12 cellular contexts compared by ENCODE assay signal in the genomic region with DNA sequence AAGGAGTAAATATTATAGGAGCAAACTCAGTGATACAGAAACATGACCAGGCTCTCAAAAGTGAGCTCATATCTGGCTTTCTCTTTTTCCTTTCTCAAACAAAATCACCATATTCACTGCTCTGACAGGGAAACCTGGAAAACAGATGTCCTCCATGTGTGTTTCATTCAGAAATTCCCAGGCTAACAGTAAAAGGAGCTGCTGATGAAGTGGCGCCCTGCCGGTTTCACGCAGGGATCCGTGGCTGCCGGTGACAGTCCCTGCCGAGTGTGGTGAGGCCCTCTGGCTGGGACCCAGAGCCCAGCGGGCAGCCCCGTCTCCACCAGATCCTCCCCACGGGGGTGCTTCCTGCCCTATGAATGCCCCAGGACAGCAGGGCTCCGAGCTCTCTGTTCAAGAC.
DNase-seq lines count a peak whose midpoint lies in the region; ATAC-seq, FAIRE-seq and TF ChIP-seq lines count a peak whose summit lies in the region.
"Had no signal": no experiment of that assay in that cellular context is flagged by ENCODE, and none has a peak within 500 bp of the region (broad histone marks: within the 10 kb centered on the region; RNA-seq: fewer than 3 reads in every experiment).

No MANE protein-coding gene starts in this region.

- H4K20me1 ChIP-seq in H1 (replicated peaks in 1 of 2; ENCODE audit: control insufficient read depth in 1 of 2, insufficient read depth in 2 of 2, low read length in 2 of 2): no peaks in the 10 kb centered on the region

- H4K12ac ChIP-seq in trophoblast cell (ENCODE audit: low read depth, low read length): peak overlapping the region; percentile 64

- no peak overlapping the region for H3K9ac ChIP-seq in H1 (replicated peaks in 1 of 4; ENCODE audit: extremely low read depth in 1 of 4, low read depth in 3 of 4, low read length in 3 of 4)
- no peak overlapping the region for H3K9ac ChIP-seq in trophoblast cell (ENCODE audit: low read length)

- peak; percentile 77 for DNase-seq in G401 (ENCODE audit: low spot score)
- peak; percentile 61 for DNase-seq in NCI-H2107 (lab: John Stamatoyannopoulos, UW)
- peak in 1 of 2 experiments; percentile 64 for DNase-seq in H1 (ENCODE audit: low read depth in 1 of 2, low spot score in 2 of 2)
- no peak for DNase-seq in trophoblast cell
- no peak for DNase-seq in stimulated activated CD8-positive, alpha-beta memory T cell treated with anti-CD3 and anti-CD28 coated beads, Interleukin-4, amount 100 ng/mL, for 48 hours
- no peak for DNase-seq in activated CD4-positive, alpha-beta T cell treated with anti-CD3 and anti-CD28 coated beads, Interleukin-2, amount 10 ng/mL, durations not matched to agents 24 days and 14 days
- no peak for DNase-seq in GM13977 (ENCODE audit: low spot score)
- no peak for DNase-seq in naive thymus-derived CD8-positive, alpha-beta T cell
- DNase-seq: activated CD4-positive, alpha-beta T cell treated with anti-CD3 and anti-CD28 coated beads for 36 hours; activated naive CD8-positive, alpha-beta T cell treated with anti-CD3 and anti-CD28 coated beads, Interleukin-2, amount 50 U/mL, for 24 hours; gastrocnemius medialis; NK-92 treated with Interleukin-12 subunit alpha and Interleukin-12 subunit beta, amount 100 ng/mL, for 24 hours had no signal

- no peak overlapping the region for H4K5ac ChIP-seq in H1 (ENCODE audit: insufficient read length, low read depth, low read length)

- H3K4me2 ChIP-seq in H1 (ENCODE audit: insufficient read depth in 1 of 2, low read depth in 2 of 2, low read length in 2 of 2) (peak overlapping the region in 1 of 2 experiments; percentile 29; a peak in 1 of 4 replicates), trophoblast cell (ENCODE audit: low read length) (no peak overlapping the region)

- no peak overlapping the region for H3K4me3 Mint-ChIP-seq in activated CD4-positive, alpha-beta T cell treated with anti-CD3 and anti-CD28 coated beads, Interleukin-2, amount 10 ng/mL, durations not matched to agents 24 days and 14 days
- H3K4me3 Mint-ChIP-seq in naive thymus-derived CD8-positive, alpha-beta T cell: no peak overlapping the region
- H3K4me3 Mint-ChIP-seq: activated CD4-positive, alpha-beta T cell treated with anti-CD3 and anti-CD28 coated beads for 36 hours; activated naive CD8-positive, alpha-beta T cell treated with anti-CD3 and anti-CD28 coated beads, Interleukin-2, amount 50 U/mL, for 24 hours had no signal

- no peak overlapping the region for H3K27ac Mint-ChIP-seq in activated CD4-positive, alpha-beta T cell treated with anti-CD3 and anti-CD28 coated beads, Interleukin-2, amount 10 ng/mL, durations not matched to agents 24 days and 14 days
- H3K27ac Mint-ChIP-seq in naive thymus-derived CD8-positive, alpha-beta T cell: no peak overlapping the region
- H3K27ac Mint-ChIP-seq: activated CD4-positive, alpha-beta T cell treated with anti-CD3 and anti-CD28 coated beads for 36 hours; activated naive CD8-positive, alpha-beta T cell treated with anti-CD3 and anti-CD28 coated beads, Interleukin-2, amount 50 U/mL, for 24 hours had no signal

- H3K27me3 ChIP-seq in H1 (replicated peaks in 1 of 4; ENCODE audit: control insufficient read depth in 3 of 4, extremely low read depth in 1 of 4, insufficient read depth in 3 of 4, low read length in 3 of 4) (no peaks in the 10 kb centered on the region), trophoblast cell (ENCODE audit: insufficient read depth, low read length) (no peaks in the 10 kb centered on the region)
- H3K27me3 ChIP-seq: gastrocnemius medialis had no signal

- ATAC-seq in naive thymus-derived CD8-positive, alpha-beta T cell: no peak
- ATAC-seq: activated CD4-positive, alpha-beta T cell treated with anti-CD3 and anti-CD28 coated beads for 36 hours; activated naive CD8-positive, alpha-beta T cell treated with anti-CD3 and anti-CD28 coated beads, Interleukin-2, amount 50 U/mL, for 24 hours; gastrocnemius medialis had no signal

- H2BK120ac ChIP-seq in H1 (replicated peaks; ENCODE audit: low read depth, low read length): no peak overlapping the region
- no peak overlapping the region for H2BK120ac ChIP-seq in trophoblast cell (ENCODE audit: insufficient read depth, low read length, poor library complexity)

- H3K79me1 ChIP-seq in H1 (ENCODE audit: low read depth, low read length): no peaks in the 10 kb centered on the region
- H3K79me1 ChIP-seq in trophoblast cell (ENCODE audit: low read length): no peaks in the 10 kb centered on the region

- TF ChIP-seq RAD21 in H1 (IDR thresholded peaks at IDR 0.05 in 1 of 2, conservative IDR thresholded peaks at IDR 0.05 in 1 of 2; ENCODE audit: low read depth in 2 of 2, low read length in 2 of 2): no peak

- POLR2A ChIA-PET in H1 (lab: Charles Lee; ENCODE audit: partially characterized antibody): interaction anchor here (0.8 to 1.5 kb wide), 2 partner anchors 20 to 207 kb away, joined by 3 read pairs; no protein-coding TSS in a partner anchor
- POLR2A ChIA-PET in naive thymus-derived CD8-positive, alpha-beta T cell (lab: Charles Lee): no interaction called here

- H3K27ac ChIP-seq in H1 (ENCODE audit: low read depth, low read length) (no peak overlapping the region), trophoblast cell (ENCODE audit: low read depth, low read length) (no peak overlapping the region)
- H3K27ac ChIP-seq: gastrocnemius medialis had no signal

- H3K18ac ChIP-seq in H1 (ENCODE audit: extremely low read depth, low read length) (no peak overlapping the region), trophoblast cell (ENCODE audit: low read length) (no peak overlapping the region)

- no peak overlapping the region for H4K8ac ChIP-seq in H1 (ENCODE audit: extremely low read depth, insufficient read depth, low read length)
- no peak overlapping the region for H4K8ac ChIP-seq in trophoblast cell (ENCODE audit: low read depth, low read length)

- no peaks in the 10 kb centered on the region for H3K4me1 Mint-ChIP-seq in activated CD4-positive, alpha-beta T cell treated with anti-CD3 and anti-CD28 coated beads, Interleukin-2, amount 10 ng/mL, durations not matched to agents 24 days and 14 days
- no peaks in the 10 kb centered on the region for H3K4me1 Mint-ChIP-seq in naive thymus-derived CD8-positive, alpha-beta T cell
- H3K4me1 Mint-ChIP-seq: activated CD4-positive, alpha-beta T cell treated with anti-CD3 and anti-CD28 coated beads for 36 hours; activated naive CD8-positive, alpha-beta T cell treated with anti-CD3 and anti-CD28 coated beads, Interleukin-2, amount 50 U/mL, for 24 hours had no signal

- H2AFZ ChIP-seq in H1 (ENCODE audit: low read length): no peak overlapping the region
- peak overlapping the region; percentile 52 for H2AFZ ChIP-seq in trophoblast cell (ENCODE audit: insufficient read depth, low read length, poor library complexity)

- no peak overlapping the region for H2BK20ac ChIP-seq in H1 (ENCODE audit: low read length)

- no peak overlapping the region for H3K56ac ChIP-seq in H1 (replicated peaks; ENCODE audit: insufficient read length, low read depth, low read length)

- no peak overlapping the region for H2BK15ac ChIP-seq in H1 (ENCODE audit: low read length)

- no peak for FAIRE-seq in H1 (lab: Jason Lieb, UNC)

- H3K4me1 ChIP-seq in H1 (replicated peaks in 1 of 4; ENCODE audit: control insufficient read depth in 3 of 4, insufficient read depth in 4 of 4, low read length in 3 of 4) (peaks cover 0 to 6% (median 4%) of the 10 kb centered on the region in 4 experiments; a peak in 5 of 7 replicates), trophoblast cell (ENCODE audit: control insufficient read depth in 1 of 2, insufficient read depth in 2 of 2, low read length in 2 of 2) (no peaks in the 10 kb centered on the region)
- H3K4me1 ChIP-seq: gastrocnemius medialis had no signal

- H2BK5ac ChIP-seq in H1 (ENCODE audit: low read depth, low read length): no peak overlapping the region
- no peak overlapping the region for H2BK5ac ChIP-seq in trophoblast cell (ENCODE audit: low read depth, low read length, poor library complexity)

- in situ Hi-C loops in G401 (cut with HindIII; ENCODE audit: low sequenced_read_pairs) (no loop called here), GM13977 (cut with MboI; ENCODE audit: low pct_unique_long_range_greater_than_20kb, low sequenced_read_pairs, unreplicated experiment) (no loop called here)

- intact Hi-C loops in activated CD4-positive, alpha-beta T cell treated with anti-CD3 and anti-CD28 coated beads, Interleukin-2, amount 10 ng/mL, durations not matched to agents 24 days and 14 days (cut with micrococcal nuclease): no loop called here

- 0 out of 2 replicates have a peak, but pooled peaks cover 1% of the 10 kb centered on the region for H3K23me2 ChIP-seq in H1 (ENCODE audit: low read depth, low read length)

- H3K23ac ChIP-seq in H1 (ENCODE audit: insufficient read length): no peak overlapping the region
- H3K23ac ChIP-seq in trophoblast cell (ENCODE audit: low read length): no peak overlapping the region

- peaks cover 2% of the 10 kb centered on the region for H3K27me3 Mint-ChIP-seq in activated CD4-positive, alpha-beta T cell treated with anti-CD3 and anti-CD28 coated beads, Interleukin-2, amount 10 ng/mL, durations not matched to agents 24 days and 14 days
- H3K27me3 Mint-ChIP-seq in naive thymus-derived CD8-positive, alpha-beta T cell: peaks cover 0 to 5% (median 2%) of the 10 kb centered on the region in 5 donors
- H3K27me3 Mint-ChIP-seq: activated CD4-positive, alpha-beta T cell treated with anti-CD3 and anti-CD28 coated beads for 36 hours; activated naive CD8-positive, alpha-beta T cell treated with anti-CD3 and anti-CD28 coated beads, Interleukin-2, amount 50 U/mL, for 24 hours had no signal

- no peak for TF ChIP-seq CTCF in H1 (IDR thresholded peaks at IDR 0.05; ENCODE audit: control extremely low read depth in 1 of 3, insufficient read depth in 1 of 3, low read depth in 1 of 3, low read length in 3 of 3)
- TF ChIP-seq CTCF in GM13977 (IDR thresholded peaks at IDR 0.05; ENCODE audit: extremely low read depth, insufficient read depth, missing control alignments): no peak

- H3K36me3 ChIP-seq in H1 (ENCODE audit: control insufficient read depth in 2 of 4, insufficient read depth in 4 of 4, low read length in 3 of 4): no peaks in the 10 kb centered on the region
- no peaks in the 10 kb centered on the region for H3K36me3 ChIP-seq in trophoblast cell (ENCODE audit: control insufficient read depth in 1 of 2, insufficient read depth in 2 of 2, low read length in 2 of 2)
- H3K36me3 ChIP-seq: gastrocnemius medialis had no signal

- H3K14ac ChIP-seq in H1 (ENCODE audit: insufficient read length) (no peak overlapping the region), trophoblast cell (ENCODE audit: low read length) (no peak overlapping the region)

- H3K9me3 Mint-ChIP-seq in activated CD4-positive, alpha-beta T cell treated with anti-CD3 and anti-CD28 coated beads, Interleukin-2, amount 10 ng/mL, durations not matched to agents 24 days and 14 days: no peaks in the 10 kb centered on the region
- H3K9me3 Mint-ChIP-seq in naive thymus-derived CD8-positive, alpha-beta T cell: no peaks in the 10 kb centered on the region
- H3K9me3 Mint-ChIP-seq: activated naive CD8-positive, alpha-beta T cell treated with anti-CD3 and anti-CD28 coated beads, Interleukin-2, amount 50 U/mL, for 24 hours had no signal

- H3K9me3 ChIP-seq in H1 (ENCODE audit: insufficient read depth in 2 of 2, low read depth in 1 of 2, low read length in 1 of 2) (no peaks in the 10 kb centered on the region), trophoblast cell (ENCODE audit: insufficient read depth, low read depth, low read length) (no peaks in the 10 kb centered on the region)
- H3K9me3 ChIP-seq: gastrocnemius medialis had no signal

- H3K36me3 Mint-ChIP-seq in activated CD4-positive, alpha-beta T cell treated with anti-CD3 and anti-CD28 coated beads, Interleukin-2, amount 10 ng/mL, durations not matched to agents 24 days and 14 days (ENCODE audit: low read depth): no peaks in the 10 kb centered on the region
- H3K36me3 Mint-ChIP-seq in naive thymus-derived CD8-positive, alpha-beta T cell: no peaks in the 10 kb centered on the region

- WGBS in H1 (ENCODE audit: extremely low coverage in 1 of 2, insufficient coverage in 1 of 2, insufficient read length in 1 of 2, insufficient replicate concordance in 2 of 2, low coverage in 1 of 2, low lambda C conversion rate in 2 of 2, missing lambda C conversion rate in 1 of 2), 2 experiments: 11% methylated on average over 10 of the region's 10 CpGs; no CpG with 5 or more reads in 1 of the 2 experiments
- WGBS in trophoblast cell (ENCODE audit: extremely low coverage, insufficient coverage, insufficient read length): no CpG with 5 or more reads among the region's 10 CpGs

- H3K4ac ChIP-seq in H1 (replicated peaks; ENCODE audit: insufficient read length, low read depth, low read length) (no peak overlapping the region), trophoblast cell (ENCODE audit: low read depth, low read length) (no peak overlapping the region)

- peak overlapping the region in 1 of 4 experiments; percentile 29; a peak in 1 of 8 replicates for H3K4me3 ChIP-seq in H1 (ENCODE audit: extremely low read depth in 1 of 4, insufficient read depth in 2 of 4, low read depth in 3 of 4, low read length in 4 of 4)
- no peak overlapping the region for H3K4me3 ChIP-seq in trophoblast cell (ENCODE audit: low read depth, low read length)
- H3K4me3 ChIP-seq: gastrocnemius medialis had no signal

- no peak for TF ChIP-seq POLR2A in H1 (IDR thresholded peaks at IDR 0.05; ENCODE audit: control extremely low read depth in 1 of 2, low read depth in 2 of 2, low read length in 2 of 2)

- H4K91ac ChIP-seq in H1 (replicated peaks; ENCODE audit: insufficient read length, low read length) (peak overlapping the region; percentile 58), trophoblast cell (ENCODE audit: low read depth, low read length) (no peak overlapping the region)

- H2AK5ac ChIP-seq in H1 (ENCODE audit: low read depth, low read length) (no peak overlapping the region), trophoblast cell (ENCODE audit: low read length) (no peak overlapping the region)

- CTCF ChIA-PET in H1 (lab: Charles Lee; ENCODE audit: partially characterized antibody): interaction anchor here (1.0 to 20.5 kb wide), 4 partner anchors 16 to 209 kb away, joined by 3 to 384 read pairs (median 10); no protein-coding TSS in a partner anchor

- H3K79me2 ChIP-seq in H1 (ENCODE audit: control insufficient read depth in 1 of 2, insufficient read depth in 2 of 2, low read length in 2 of 2) (no peaks in the 10 kb centered on the region), trophoblast cell (ENCODE audit: control insufficient read depth, insufficient read depth, low read length, poor library complexity) (no peaks in the 10 kb centered on the region)

- H2BK12ac ChIP-seq in H1 (ENCODE audit: low read depth, low read length) (no peak overlapping the region), trophoblast cell (ENCODE audit: low read length) (no peak overlapping the region)

- TF ChIP-seq EP300 in H1 (IDR thresholded peaks at IDR 0.05; ENCODE audit: borderline replicate concordance in 1 of 2, low read depth in 2 of 2, low read length in 2 of 2): no peak

Comparison
In these comparisons a context has a peak if more than half of its experiments do, and no peak if none do; other contexts are left out.
1. DNase-seq: peak in G401 (single experiment) and NCI-H2107 (single experiment); none in trophoblast cell (0 of 2), stimulated activated CD8-positive, alpha-beta memory T cell treated with anti-CD3 and anti-CD28 coated beads, Interleukin-4, amount 100 ng/mL, for 48 hours (single experiment), activated CD4-positive, alpha-beta T cell treated with anti-CD3 and anti-CD28 coated beads, Interleukin-2, amount 10 ng/mL, durations not matched to agents 24 days and 14 days (single experiment), GM13977 (single experiment) and naive thymus-derived CD8-positive, alpha-beta T cell (0 of 10).